Comparison of ENCODE assay signal across 30 cellular contexts in the genomic region with DNA sequence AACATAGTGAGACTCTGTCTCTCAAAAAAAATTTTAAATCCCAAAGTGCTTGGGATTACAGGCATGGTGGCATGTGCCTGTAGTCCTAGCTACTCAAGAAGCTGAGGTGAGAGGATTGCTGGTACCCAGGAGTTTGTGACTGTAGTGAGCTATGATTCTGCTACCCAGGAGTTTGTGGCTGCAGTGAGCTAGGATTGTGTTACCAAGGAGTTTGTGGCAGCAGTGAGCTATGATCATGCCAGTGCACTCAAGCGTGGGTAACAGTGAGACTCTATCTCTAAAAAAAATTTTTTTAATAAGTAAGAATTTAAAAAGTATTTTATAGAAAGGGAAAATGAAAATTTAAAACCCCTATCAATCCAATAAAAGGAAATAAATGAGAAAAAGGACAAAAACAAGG.
"Had no signal": no experiment of that assay in that cellular context is flagged by ENCODE, and none has a peak within 500 bp of the region (broad histone marks: within the 10 kb centered on the region; RNA-seq: fewer than 3 reads in every experiment).

No MANE protein-coding gene starts in this region.

- DNase-seq: activated CD4-positive, alpha-beta memory T cell treated with anti-CD3 and anti-CD28 coated beads, Interleukin-2, amount 10 ng/mL, durations not matched to agents 7 days and 5 days; activated CD4-positive, alpha-beta T cell treated with anti-CD3 and anti-CD28 coated beads for 1 hour; activated CD4-positive, alpha-beta T cell treated with anti-CD3 and anti-CD28 coated beads for 48 hours; activated CD4-positive, CD25-positive, alpha-beta regulatory T cell; activated CD8-positive, alpha-beta memory T cell treated with anti-CD3 and anti-CD28 coated beads for 24 hours; activated CD8-positive, alpha-beta memory T cell treated with anti-CD3 and anti-CD28 coated beads, Interleukin-2, amount 10 ng/mL, durations not matched to agents 7 days and 5 days; activated CD8-positive, alpha-beta memory T cell treated with anti-CD3 and anti-CD28 coated beads, Interleukin-2, amount 50 U/mL, for 48 hours; activated effector memory CD4-positive, alpha-beta T cell treated with Interleukin-2 at 50 U/mL for 16 hours; activated naive CD4-positive, alpha-beta T cell treated with anti-CD3 and anti-CD28 coated beads, Interleukin-2, amount 10 ng/mL, durations not matched to agents 7 days and 5 days; activated naive CD8-positive, alpha-beta T cell treated with anti-CD3 and anti-CD28 coated beads, Interleukin-2, amount 50 U/mL, for 24 hours; activated T-cell treated with anti-CD3 and anti-CD28 coated beads, Interleukin-2, amount 50 U/mL, for 48 hours; anterior cingulate cortex; KG1; MM.1S; MV-4-11; NCI-H1092; NCI-H1436 treated with DMSO at 0.1 percent for 48 hours; NCI-H1694 treated with DMSO at 0.1 percent for 48 hours; NCI-H2029; NCI-H345; NCI-H524 treated with DMSO at 0.1 percent for 48 hours; NCI-H748 treated with DMSO at 0.1 percent for 48 hours; NK-92 treated with Interleukin-12 subunit alpha and Interleukin-12 subunit beta, amount 100 ng/mL, for 24 hours; PC-3; Right ventricle myocardium superior; SW 1271; T-helper 1 cell; T1000; WERI-Rb-1 had no signal

- H3K4me3 ChIP-seq: cardiac muscle cell had no signal

- H3K27me3 ChIP-seq: cardiac muscle cell had no signal

- H3K27ac ChIP-seq: cardiac muscle cell, WERI-Rb-1 had no signal

- H3K36me3 ChIP-seq: cardiac muscle cell had no signal
